In genomic region chr11:121577106-121577505, GRCh38 we compare ENCODE assay signal across 23 cellular contexts.
DNase-seq lines count a peak whose midpoint lies in the region; ATAC-seq and TF ChIP-seq lines count a peak whose summit lies in the region.
"Had no signal": no experiment of that assay in that cellular context is flagged by ENCODE, and none has a peak within 500 bp of the region (broad histone marks: within the 10 kb centered on the region; RNA-seq: fewer than 3 reads in every experiment).

No MANE protein-coding gene starts in this region.

- peak overlapping the region; percentile 87 for H3K27ac Mint-ChIP-seq in activated naive CD4-positive, alpha-beta T cell treated with anti-CD3 and anti-CD28 coated beads, Interleukin-2, amount 50 U/mL, for 24 hours
- H3K27ac Mint-ChIP-seq in activated T-helper 17 cell treated with anti-CD3 and anti-CD28 coated beads, Interleukin-2, amount 50 U/mL, for 72 hours, result peak overlapping the region; percentile 67
- peak overlapping the region in 5 of 6 donors; percentile 2 to 84 (median 36) for H3K27ac Mint-ChIP-seq in immature natural killer cell
- H3K27ac Mint-ChIP-seq in T-helper 2 cell treated with Interferon-gamma antibody and Interleukin-4, amounts not matched to agents 5 μg/mL and 100 μg/mL, for 36 hours, result no peak overlapping the region
- H3K27ac Mint-ChIP-seq: activated CD8-positive, alpha-beta T cell treated with anti-CD3 and anti-CD28 coated beads for 36 hours; dendritic cell treated with granulocyte-macrophage colony-stimulating factor and Interleukin-4, amounts not matched to agents 40 ng/mL and 50 ng/mL, for 4 days had no signal

- no peak for TF ChIP-seq CTCF in uterus (IDR thresholded peaks at IDR 0.05)
- TF ChIP-seq CTCF in foreskin keratinocyte (conservative IDR thresholded peaks at IDR 0.05), result no peak

- peaks cover 48% of the 10 kb centered on the region for H3K36me3 Mint-ChIP-seq in activated naive CD4-positive, alpha-beta T cell treated with anti-CD3 and anti-CD28 coated beads, Interleukin-2, amount 50 U/mL, for 24 hours
- peaks cover 95% of the 10 kb centered on the region for H3K36me3 Mint-ChIP-seq in activated T-helper 17 cell treated with anti-CD3 and anti-CD28 coated beads, Interleukin-2, amount 50 U/mL, for 72 hours (ENCODE audit: low read depth)
- H3K36me3 Mint-ChIP-seq in immature natural killer cell, result peaks cover 39 to 86% (median 65%) of the 10 kb centered on the region in 3 donors
- H3K36me3 Mint-ChIP-seq in T-helper 2 cell treated with Interferon-gamma antibody and Interleukin-4, amounts not matched to agents 5 μg/mL and 100 μg/mL, for 36 hours (ENCODE audit: low read depth), result peaks cover 83% of the 10 kb centered on the region

- no peaks in the 10 kb centered on the region for H3K27me3 Mint-ChIP-seq in activated naive CD4-positive, alpha-beta T cell treated with anti-CD3 and anti-CD28 coated beads, Interleukin-2, amount 50 U/mL, for 24 hours
- no peaks in the 10 kb centered on the region for H3K27me3 Mint-ChIP-seq in activated T-helper 17 cell treated with anti-CD3 and anti-CD28 coated beads, Interleukin-2, amount 50 U/mL, for 72 hours
- H3K27me3 Mint-ChIP-seq in immature natural killer cell (ENCODE audit: low read depth in 3 of 3), result peaks cover 4 to 18% (median 6%) of the 10 kb centered on the region in 3 donors
- H3K27me3 Mint-ChIP-seq in T-helper 2 cell treated with Interferon-gamma antibody and Interleukin-4, amounts not matched to agents 5 μg/mL and 100 μg/mL, for 36 hours (ENCODE audit: low read depth), result no peaks in the 10 kb centered on the region
- H3K27me3 Mint-ChIP-seq: activated CD8-positive, alpha-beta T cell treated with anti-CD3 and anti-CD28 coated beads for 36 hours had no signal

- no peaks in the 10 kb centered on the region for H3K9me3 Mint-ChIP-seq in activated naive CD4-positive, alpha-beta T cell treated with anti-CD3 and anti-CD28 coated beads, Interleukin-2, amount 50 U/mL, for 24 hours
- no peaks in the 10 kb centered on the region for H3K9me3 Mint-ChIP-seq in activated T-helper 17 cell treated with anti-CD3 and anti-CD28 coated beads, Interleukin-2, amount 50 U/mL, for 72 hours
- peaks cover 0 to 4% (median 0%) of the 10 kb centered on the region in 6 donors for H3K9me3 Mint-ChIP-seq in immature natural killer cell
- peaks cover 15% of the 10 kb centered on the region for H3K9me3 Mint-ChIP-seq in T-helper 2 cell treated with Interferon-gamma antibody and Interleukin-4, amounts not matched to agents 5 μg/mL and 100 μg/mL, for 36 hours

- no peak overlapping the region for H3K4me3 Mint-ChIP-seq in activated naive CD4-positive, alpha-beta T cell treated with anti-CD3 and anti-CD28 coated beads, Interleukin-2, amount 50 U/mL, for 24 hours
- no peak overlapping the region for H3K4me3 Mint-ChIP-seq in activated T-helper 17 cell treated with anti-CD3 and anti-CD28 coated beads, Interleukin-2, amount 50 U/mL, for 72 hours
- no peak overlapping the region for H3K4me3 Mint-ChIP-seq in immature natural killer cell
- no peak overlapping the region for H3K4me3 Mint-ChIP-seq in T-helper 2 cell treated with Interferon-gamma antibody and Interleukin-4, amounts not matched to agents 5 μg/mL and 100 μg/mL, for 36 hours
- H3K4me3 Mint-ChIP-seq: activated CD8-positive, alpha-beta T cell treated with anti-CD3 and anti-CD28 coated beads for 36 hours; dendritic cell treated with granulocyte-macrophage colony-stimulating factor and Interleukin-4, amounts not matched to agents 40 ng/mL and 50 ng/mL, for 4 days had no signal

- H3K4me1 ChIP-seq in uterus, result peaks cover 0 to 9% of the 10 kb centered on the region in 2 donors
- no peaks in the 10 kb centered on the region for H3K4me1 ChIP-seq in foreskin keratinocyte
- H3K4me1 ChIP-seq: A549, tibial artery had no signal

- H3K4me3 ChIP-seq in uterus, result no peak overlapping the region
- H3K4me3 ChIP-seq: A549, cardiac muscle cell, left lung, stomach, tibial artery had no signal

- H3K4me1 Mint-ChIP-seq in activated naive CD4-positive, alpha-beta T cell treated with anti-CD3 and anti-CD28 coated beads, Interleukin-2, amount 50 U/mL, for 24 hours, result peaks cover 21% of the 10 kb centered on the region
- peaks cover 17% of the 10 kb centered on the region for H3K4me1 Mint-ChIP-seq in activated T-helper 17 cell treated with anti-CD3 and anti-CD28 coated beads, Interleukin-2, amount 50 U/mL, for 72 hours
- H3K4me1 Mint-ChIP-seq in immature natural killer cell, result peaks cover 16% of the 10 kb centered on the region in 2 donors
- peaks cover 9% of the 10 kb centered on the region for H3K4me1 Mint-ChIP-seq in T-helper 2 cell treated with Interferon-gamma antibody and Interleukin-4, amounts not matched to agents 5 μg/mL and 100 μg/mL, for 36 hours (ENCODE audit: low read depth)

- no peak for DNase-seq in activated naive CD4-positive, alpha-beta T cell (lab: John Stamatoyannopoulos, UW)
- no peak for DNase-seq in immature natural killer cell
- no peak for DNase-seq in uterus
- no peak for DNase-seq in foreskin keratinocyte
- DNase-seq in ACHN, result no peak
- no peak for DNase-seq in T-helper 2 cell treated with Interferon-gamma antibody and Interleukin-4, amounts not matched to agents 5 μg/mL and 100 μg/mL, for 36 hours (ENCODE audit: low spot score)
- DNase-seq: activated CD4-positive, CD25-positive, alpha-beta regulatory T cell treated with anti-CD3 and anti-CD28 coated beads, Interleukin-2, amount 50 U/mL, for 72 hours; activated CD8-positive, alpha-beta T cell treated with anti-CD3 and anti-CD28 coated beads for 36 hours; activated gamma-delta T cell; mesendoderm; NCI-H1105; NCI-H2081; NCI-H446; NCI-H774; stomach had no signal

- no peak for TF ChIP-seq POLR2A in uterus (IDR thresholded peaks at IDR 0.05)

- H3K9me3 ChIP-seq in uterus, result no peaks in the 10 kb centered on the region
- H3K9me3 ChIP-seq: A549, left lung, stomach, tibial artery had no signal

- intact Hi-C loops in uterus (cut with DNase I; ENCODE audit: low total_unique reads), result no loop called here

- in situ Hi-C loops in ACHN (cut with HindIII; ENCODE audit: low pct_ligation_motif_present, low pct_unique_long_range_greater_than_20kb, low sequenced_read_pairs), result no loop called here

- no peaks in the 10 kb centered on the region for H3K36me3 ChIP-seq in uterus
- H3K36me3 ChIP-seq: cardiac muscle cell had no signal

- H3K27me3 ChIP-seq in uterus, result no peaks in the 10 kb centered on the region
- H3K27me3 ChIP-seq in foreskin keratinocyte, result no peaks in the 10 kb centered on the region
- H3K27me3 ChIP-seq: cardiac muscle cell, left lung, stomach, tibial artery had no signal

- no peak for ATAC-seq in activated T-helper 17 cell treated with anti-CD3 and anti-CD28 coated beads, Interleukin-2, amount 50 U/mL, for 72 hours (replicated peaks)
- ATAC-seq in foreskin keratinocyte, result no peak
- ATAC-seq: A549; activated CD8-positive, alpha-beta T cell treated with anti-CD3 and anti-CD28 coated beads for 36 hours had no signal

- peak overlapping the region; percentile 42 to 67 for H3K27ac ChIP-seq in uterus
- H3K27ac ChIP-seq in foreskin keratinocyte, result no peak overlapping the region
- H3K27ac ChIP-seq: A549, cardiac muscle cell, left lung, RWPE1, tibial artery had no signal
